In genomic region chr6:137903933-137904821, GRCh38 we compare ENCODE assay signal across 8 cellular contexts. TPM values are rescaled to one million over a fixed set of nuclear protein-coding genes. Genes with fewer than 3 reads are reported as not detected.
A peak's percentile ranks its signal among the peaks of the same experiment; 100 is the strongest.
DNase-seq lines count a peak whose midpoint lies in the region; ATAC-seq and TF ChIP-seq lines count a peak whose summit lies in the region.

No MANE protein-coding gene starts in this region.

- WGBS in hepatocyte (ENCODE audit: low lambda C conversion rate, missing lambda C conversion rate) = 83% methylated on average over 12 of the region's 12 CpGs

- H3K27me3 ChIP-seq in hepatocyte = no peaks in the 10 kb centered on the region

- H3K4me2 ChIP-seq in hepatocyte = peak overlapping the region; percentile 32

- no peaks in the 10 kb centered on the region for H3K9me3 ChIP-seq in hepatocyte (ENCODE audit: low read depth)

- peak; percentile 75 for ATAC-seq in HG03045 (IDR thresholded peaks at IDR 0.05; ENCODE audit: unreplicated experiment)

- H4K20me1 ChIP-seq in hepatocyte (ENCODE audit: insufficient read depth, poor library complexity, severe bottlenecking) = no peaks in the 10 kb centered on the region

- no peak overlapping the region for H2AFZ ChIP-seq in hepatocyte

- no peaks in the 10 kb centered on the region for H3K36me3 ChIP-seq in hepatocyte (replicated peaks; ENCODE audit: insufficient read depth, low read depth)

- no peaks in the 10 kb centered on the region for H3K9me2 ChIP-seq in hepatocyte (replicated peaks; ENCODE audit: insufficient read depth)

- H3K27ac ChIP-seq in hepatocyte = no peak overlapping the region

- peak; percentile 50 for DNase-seq in activated T-cell treated with anti-CD3 and anti-CD28 coated beads for 24 hours (ENCODE audit: low read depth)
- no peak for DNase-seq in activated T-cell treated with anti-CD3 and anti-CD28 coated beads, Interleukin-2, amount 50 U/mL, for 1 hour
- peak; percentile 79 for DNase-seq in SKM-1 treated with dmso at 0.1 percent for 144 hours (lab: John Stamatoyannopoulos, UW; ENCODE audit: unreplicated experiment)
- peak; percentile 51 for DNase-seq in hepatocyte (ENCODE audit: low spot score)
- DNase-seq in nucleus accumbens (lab: John Stamatoyannopoulos, UW) = no peak
- no peak for DNase-seq in NCI-H1417 treated with DMSO at 0.1 percent for 48 hours (lab: John Stamatoyannopoulos, UW)
- no peak for DNase-seq in AG08396 (ENCODE audit: low spot score)

- no peak overlapping the region for H3K4me3 ChIP-seq in hepatocyte

- no peaks in the 10 kb centered on the region for H3K79me2 ChIP-seq in hepatocyte

- TF ChIP-seq CTCF in hepatocyte (IDR thresholded peaks at IDR 0.05; ENCODE audit: poor library complexity) = no peak

- peaks cover 16% of the 10 kb centered on the region for H3K4me1 ChIP-seq in hepatocyte (ENCODE audit: insufficient read depth)

RNA-seq across cellular contexts. Expression of gene TNFAIP3, which starts 37.1 kb away (rescaled TPM):
- total RNA-seq in hepatocyte = 61.9 and 73.4 TPM in 2 replicates
- polyA plus RNA-seq in hepatocyte = 141 and 164 TPM in 2 replicates

Comparison
In these comparisons a context has a peak if more than half of its experiments do, and no peak if none do; other contexts are left out.
1. DNase-seq: peak in activated T-cell treated with anti-CD3 and anti-CD28 coated beads for 24 hours (single experiment), SKM-1 treated with dmso at 0.1 percent for 144 hours (single experiment) and hepatocyte (single experiment); none in activated T-cell treated with anti-CD3 and anti-CD28 coated beads, Interleukin-2, amount 50 U/mL, for 1 hour (single experiment), nucleus accumbens (0 of 56), NCI-H1417 treated with DMSO at 0.1 percent for 48 hours (single experiment) and AG08396 (single experiment).